ENCODE assay signal across 1 cellular context in genomic region chr11:66641834-66642233, GRCh38.
TF ChIP-seq lines count a peak whose summit lies in the region.

No MANE protein-coding gene starts in this region.

TF ChIP-seq in HepG2, 621 proteins besides CTCF, POLR2A, EP300 and RAD21:
- TF ChIP-seq MXD1 (CRISPR knock-in tag; IDR thresholded peaks at IDR 0.05) (no peak), ZBTB4 (CRISPR knock-in tag; IDR thresholded peaks at IDR 0.05; ENCODE audit: borderline replicate concordance) (no peak), ZBTB7A (CRISPR knock-in tag; IDR thresholded peaks at IDR 0.05) (no peak), ZNF878 (CRISPR knock-in tag; IDR thresholded peaks at IDR 0.05) (no peak), ZBTB44 (CRISPR knock-in tag; IDR thresholded peaks at IDR 0.05) (no peak), ZNF552 (CRISPR knock-in tag; IDR thresholded peaks at IDR 0.05; ENCODE audit: borderline replicate concordance) (no peak), FOXJ3 (CRISPR knock-in tag; IDR thresholded peaks at IDR 0.05; ENCODE audit: borderline replicate concordance) (no peak), ARID2 (CRISPR knock-in tag; IDR thresholded peaks at IDR 0.05; ENCODE audit: borderline replicate concordance) (no peak)
- TF ChIP-seq, protein P1, sequence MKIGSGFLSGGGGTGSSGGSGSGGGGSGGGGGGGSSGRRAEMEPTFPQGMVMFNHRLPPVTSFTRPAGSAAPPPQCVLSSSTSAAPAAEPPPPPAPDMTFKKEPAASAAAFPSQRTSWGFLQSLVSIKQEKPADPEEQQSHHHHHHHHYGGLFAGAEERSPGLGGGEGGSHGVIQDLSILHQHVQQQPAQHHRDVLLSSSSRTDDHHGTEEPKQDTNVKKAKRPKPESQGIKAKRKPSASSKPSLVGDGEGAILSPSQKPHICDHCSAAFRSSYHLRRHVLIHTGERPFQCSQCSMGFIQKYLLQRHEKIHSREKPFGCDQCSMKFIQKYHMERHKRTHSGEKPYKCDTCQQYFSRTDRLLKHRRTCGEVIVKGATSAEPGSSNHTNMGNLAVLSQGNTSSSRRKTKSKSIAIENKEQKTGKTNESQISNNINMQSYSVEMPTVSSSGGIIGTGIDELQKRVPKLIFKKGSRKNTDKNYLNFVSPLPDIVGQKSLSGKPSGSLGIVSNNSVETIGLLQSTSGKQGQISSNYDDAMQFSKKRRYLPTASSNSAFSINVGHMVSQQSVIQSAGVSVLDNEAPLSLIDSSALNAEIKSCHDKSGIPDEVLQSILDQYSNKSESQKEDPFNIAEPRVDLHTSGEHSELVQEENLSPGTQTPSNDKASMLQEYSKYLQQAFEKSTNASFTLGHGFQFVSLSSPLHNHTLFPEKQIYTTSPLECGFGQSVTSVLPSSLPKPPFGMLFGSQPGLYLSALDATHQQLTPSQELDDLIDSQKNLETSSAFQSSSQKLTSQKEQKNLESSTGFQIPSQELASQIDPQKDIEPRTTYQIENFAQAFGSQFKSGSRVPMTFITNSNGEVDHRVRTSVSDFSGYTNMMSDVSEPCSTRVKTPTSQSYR (CRISPR knock-in tag; IDR thresholded peaks at IDR 0.05; ENCODE audit: borderline replicate concordance): no peak
